ENCODE assay signal across 1 cellular context in genomic region chr11:64918056-64918455, GRCh38.
TF ChIP-seq lines count a peak whose summit lies in the region.

No MANE protein-coding gene starts in this region.

TF ChIP-seq in IMR-90, 13 proteins besides CTCF, POLR2A, EP300 and RAD21:
- TF ChIP-seq USF2 (IDR thresholded peaks at IDR 0.05; ENCODE audit: low read depth, low read length) (no peak), CEBPB (IDR thresholded peaks at IDR 0.05; ENCODE audit: low read depth, low read length) (peak; percentile 8; the same call in 1 of the 2 replicates), BHLHE40 (IDR thresholded peaks at IDR 0.05; ENCODE audit: low read depth, low read length) (no peak)
